In the genomic region with DNA sequence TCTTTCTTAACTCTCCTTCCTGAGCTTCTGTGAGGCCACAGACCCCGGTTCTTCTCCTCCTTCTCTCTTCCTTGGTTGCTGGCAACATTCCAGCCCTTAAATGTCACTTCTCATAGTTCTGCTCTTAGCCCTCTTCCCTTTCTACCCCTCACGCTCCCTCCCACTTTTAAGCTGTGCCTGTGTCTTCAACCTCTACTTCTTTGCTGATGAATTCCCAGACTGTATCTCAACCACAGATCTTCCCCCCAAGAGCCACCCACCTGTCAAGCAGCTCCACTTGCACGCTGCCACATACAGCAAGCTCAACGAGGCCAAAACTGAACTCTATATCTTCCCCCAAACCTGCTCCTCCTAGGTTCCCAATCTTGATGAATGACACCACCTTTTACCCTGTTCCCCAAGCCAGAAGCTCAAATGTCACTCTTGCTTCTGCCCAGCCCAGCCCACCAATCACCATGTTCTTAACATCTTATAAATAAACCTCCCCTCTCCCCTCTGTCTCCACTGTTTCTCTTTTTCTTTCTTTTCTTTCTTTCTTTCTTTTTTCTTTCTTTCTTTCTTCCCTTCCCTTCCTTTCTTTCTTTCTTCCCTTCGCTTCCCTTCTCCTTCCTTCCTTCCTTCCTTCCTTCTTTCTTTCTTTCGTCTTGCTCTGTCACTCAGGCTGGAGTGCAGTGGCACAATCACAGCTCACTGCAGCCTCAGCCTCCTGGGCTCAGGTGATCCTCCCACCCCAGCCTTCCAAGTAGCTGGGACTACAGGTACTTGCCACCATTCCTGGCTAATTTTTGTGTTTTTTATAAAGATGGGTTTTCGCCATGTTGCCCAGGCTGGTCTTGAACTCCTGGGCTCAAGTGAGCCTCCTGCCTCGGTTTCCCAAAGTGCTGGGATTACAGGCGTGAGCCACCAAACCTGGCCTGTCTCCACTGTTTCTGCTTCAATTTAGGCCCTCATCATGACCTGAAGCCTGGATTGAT, we compare ENCODE assay signal across 8 cellular contexts. TPM values are rescaled to one million over a fixed set of nuclear protein-coding genes. Genes with fewer than 3 reads are reported as not detected.
DNase-seq lines count a peak whose midpoint lies in the region; ATAC-seq, FAIRE-seq and TF ChIP-seq lines count a peak whose summit lies in the region.

No MANE protein-coding gene starts in this region.

- H3K4me1 ChIP-seq in A549 = peaks cover 56% of the 10 kb centered on the region

- TF ChIP-seq RAD21 in A549 (conservative IDR thresholded peaks at IDR 0.05 in 1 of 2, IDR thresholded peaks at IDR 0.05 in 1 of 2) = no peak

- no peaks in the 10 kb centered on the region for H3K36me3 Mint-ChIP-seq in activated CD4-positive, alpha-beta memory T cell treated with anti-CD3 and anti-CD28 coated beads for 36 hours
- H3K36me3 Mint-ChIP-seq in mesothelial cell of epicardium = no peaks in the 10 kb centered on the region

- H3K4me2 ChIP-seq in A549 = no peak overlapping the region

- no peaks in the 10 kb centered on the region for H3K9me3 ChIP-seq in A549

- no peak for TF ChIP-seq CTCF in A549 (IDR thresholded peaks at IDR 0.05)
- TF ChIP-seq CTCF in mesothelial cell of epicardium (IDR thresholded peaks at IDR 0.05; ENCODE audit: unreplicated experiment) = no peak

- DNase-seq in A549 (ENCODE audit: low read depth in 1 of 2, low spot score in 1 of 2) = peak in 1 of 2 experiments; percentile 16
- DNase-seq in activated CD4-positive, alpha-beta memory T cell treated with anti-CD3 and anti-CD28 coated beads for 36 hours = peak; percentile 79
- no peak for DNase-seq in mesothelial cell of epicardium (ENCODE audit: low spot score in 2 of 2, unreplicated experiment in 2 of 2)
- no peak for DNase-seq in NCI-H1105 (lab: John Stamatoyannopoulos, UW)
- no peak for DNase-seq in NCI-H1105 treated with DMSO at 0.1 percent for 48 hours (lab: John Stamatoyannopoulos, UW)

- TF ChIP-seq EP300 in A549 (IDR thresholded peaks at IDR 0.05) = no peak

- peak overlapping the region; percentile 22 for H3K4me3 Mint-ChIP-seq in activated CD4-positive, alpha-beta memory T cell treated with anti-CD3 and anti-CD28 coated beads for 36 hours
- peak overlapping the region; percentile 0 for H3K4me3 Mint-ChIP-seq in mesothelial cell of epicardium

- no peak for ATAC-seq in A549
- peak; percentile 36 for ATAC-seq in HG02759 (IDR thresholded peaks at IDR 0.05; ENCODE audit: unreplicated experiment)
- ATAC-seq in HG03175 (IDR thresholded peaks at IDR 0.05; ENCODE audit: unreplicated experiment) = no peak
- no peak for ATAC-seq in HG03196 (IDR thresholded peaks at IDR 0.05; ENCODE audit: unreplicated experiment)

- intact Hi-C loops in activated CD4-positive, alpha-beta memory T cell treated with anti-CD3 and anti-CD28 coated beads for 36 hours (cut with micrococcal nuclease) = no loop called here

- no peak for FAIRE-seq in A549 (lab: Jason Lieb, UNC)

- no peak overlapping the region for H3K4me3 ChIP-seq in A549

- no peaks in the 10 kb centered on the region for H3K27me3 Mint-ChIP-seq in activated CD4-positive, alpha-beta memory T cell treated with anti-CD3 and anti-CD28 coated beads for 36 hours
- no peaks in the 10 kb centered on the region for H3K27me3 Mint-ChIP-seq in mesothelial cell of epicardium (ENCODE audit: low read depth)

- peak overlapping the region; percentile 66 for H3K27ac Mint-ChIP-seq in activated CD4-positive, alpha-beta memory T cell treated with anti-CD3 and anti-CD28 coated beads for 36 hours
- H3K27ac Mint-ChIP-seq in mesothelial cell of epicardium = peak overlapping the region; percentile 98

- CTCF ChIA-PET in A549 (lab: Yijun Ruan, JAX) = interaction anchor here (0.7 to 22.2 kb wide), 5 partner anchors 11 to 169 kb away, joined by 3 to 518 read pairs (median 4); partner anchors contain the start of gene PTP4A2
- CTCF ChIA-PET in activated CD4-positive, alpha-beta memory T cell treated with anti-CD3 and anti-CD28 coated beads for 36 hours (lab: Charles Lee) = interaction anchor here (0.6 to 16.0 kb wide), 9 partner anchors 18 to 169 kb away, joined by 3 to 487 read pairs (median 5); partner anchors contain the start of genes PTP4A2 and SPOCD1

- 70% methylated on average over 9 of the region's 9 CpGs for WGBS in A549 (ENCODE audit: missing lambda C conversion rate)

- H3K9me3 Mint-ChIP-seq in activated CD4-positive, alpha-beta memory T cell treated with anti-CD3 and anti-CD28 coated beads for 36 hours = no peaks in the 10 kb centered on the region
- no peaks in the 10 kb centered on the region for H3K9me3 Mint-ChIP-seq in mesothelial cell of epicardium

- peak overlapping the region; percentile 98 to 99; a peak in 5 of 6 replicates for H3K27ac ChIP-seq in A549

- TF ChIP-seq POLR2A in A549 (IDR thresholded peaks at IDR 0.05; ENCODE audit: low read length) = no peak

- peaks cover 61% of the 10 kb centered on the region for H3K4me1 Mint-ChIP-seq in activated CD4-positive, alpha-beta memory T cell treated with anti-CD3 and anti-CD28 coated beads for 36 hours (ENCODE audit: low read depth)
- H3K4me1 Mint-ChIP-seq in mesothelial cell of epicardium = peaks cover 33% of the 10 kb centered on the region

- POLR2A ChIA-PET in A549 (lab: Yijun Ruan, JAX) = interaction anchor here (1.6 kb wide), 1 partner anchor 13 kb away, joined by 6 read pairs; no protein-coding TSS in a partner anchor
- POLR2A ChIA-PET in activated CD4-positive, alpha-beta memory T cell treated with anti-CD3 and anti-CD28 coated beads for 36 hours (lab: Charles Lee) = interaction anchor here (0.6 to 5.9 kb wide), 9 partner anchors 16 to 155 kb away, joined by 3 to 130 read pairs (median 4); partner anchors contain the start of genes PTP4A2 and SPOCD1

TF ChIP-seq in A549, 52 proteins besides CTCF, POLR2A, EP300 and RAD21:
- TF ChIP-seq ESRRA (IDR thresholded peaks at IDR 0.05; ENCODE audit: borderline replicate concordance, low read length) (no peak), GATA3 (IDR thresholded peaks at IDR 0.05; ENCODE audit: borderline replicate concordance) (no peak), MYC (IDR thresholded peaks at IDR 0.05; ENCODE audit: borderline replicate concordance, low read length) (no peak), CBX8 (IDR thresholded peaks at IDR 0.05) (no peak), FOSB (CRISPR knock-in tag; IDR thresholded peaks at IDR 0.05) (no peak), HOXB5 (CRISPR knock-in tag; IDR thresholded peaks at IDR 0.05) (no peak), MAZ (IDR thresholded peaks at IDR 0.05; ENCODE audit: borderline replicate concordance, low read depth, low read length) (no peak), HEYL (CRISPR knock-in tag; IDR thresholded peaks at IDR 0.05) (no peak), KDM5A (IDR thresholded peaks at IDR 0.05) (no peak), FOXS1 (CRISPR knock-in tag; IDR thresholded peaks at IDR 0.05) (no peak), MAFK (IDR thresholded peaks at IDR 0.05; ENCODE audit: partially characterized antibody) (no peak), TP53 (CRISPR knock-in tag; IDR thresholded peaks at IDR 0.05) (no peak), EHMT2 (IDR thresholded peaks at IDR 0.05; ENCODE audit: low read depth) (no peak), HOXB13 (CRISPR knock-in tag; IDR thresholded peaks at IDR 0.05; ENCODE audit: low read depth) (no peak), SMC3 (IDR thresholded peaks at IDR 0.05) (no peak)
- TF ChIP-seq, protein P1, sequence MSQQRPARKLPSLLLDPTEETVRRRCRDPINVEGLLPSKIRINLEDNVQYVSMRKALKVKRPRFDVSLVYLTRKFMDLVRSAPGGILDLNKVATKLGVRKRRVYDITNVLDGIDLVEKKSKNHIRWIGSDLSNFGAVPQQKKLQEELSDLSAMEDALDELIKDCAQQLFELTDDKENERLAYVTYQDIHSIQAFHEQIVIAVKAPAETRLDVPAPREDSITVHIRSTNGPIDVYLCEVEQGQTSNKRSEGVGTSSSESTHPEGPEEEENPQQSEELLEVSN (IDR thresholded peaks at IDR 0.05; ENCODE audit: borderline replicate concordance, low read depth) = no peak

RNA-seq across cellular contexts. Expression of gene PTP4A2, which starts 19.8 kb away (rescaled TPM):
- polyA plus RNA-seq in A549 (2011; rRNA removed) = 504 and 563 TPM in 2 replicates
- 49.1 and 51.5 TPM in 2 replicates for polyA plus RNA-seq in A549 (2012; cell fraction: cytosol; rRNA removed)
- 13.1 and 17.8 TPM in 2 replicates for polyA plus RNA-seq in A549 (2012; cell fraction: nucleus; rRNA removed)
- polyA plus RNA-seq in A549 (2017; fragmentation: RNase III; extraction: RNeasy Plus Mini Kit Qiagen cat#74134 plus additional on column Dnase treatment) = 234 to 263 TPM (median 246 TPM) in 3 replicates
- polyA minus RNA-seq in A549 (2011; rRNA and poly(A)+ RNA removed) = 385 and 443 TPM in 2 replicates
- total RNA-seq in activated CD4-positive, alpha-beta memory T cell treated with anti-CD3 and anti-CD28 coated beads for 36 hours = 100 to 1,000 TPM; 275 to 285 TPM
- total RNA-seq in mesothelial cell of epicardium = 181 to 186 TPM (median 182 TPM) in 3 replicates

RNA-seq across cellular contexts. Expression of gene KHDRBS1, which starts 55.7 kb away (rescaled TPM):
- polyA plus RNA-seq in A549 (2011; rRNA removed) (60.6 and 63.6 TPM in 2 replicates), A549 (2017; fragmentation: RNase III; extraction: RNeasy Plus Mini Kit Qiagen cat#74134 plus additional on column Dnase treatment) (107 to 110 TPM (median 109 TPM) in 3 replicates)
- polyA plus RNA-seq in A549 (2012; cell fraction: cytosol; rRNA removed) = 45.8 and 60.0 TPM in 2 replicates
- 55.6 and 67.6 TPM in 2 replicates for polyA plus RNA-seq in A549 (2012; cell fraction: nucleus; rRNA removed)
- polyA minus RNA-seq in A549 (2011; rRNA and poly(A)+ RNA removed) = 36.5 and 50.5 TPM in 2 replicates
- 100 to 1,000 TPM; 200 to 203 TPM for total RNA-seq in activated CD4-positive, alpha-beta memory T cell treated with anti-CD3 and anti-CD28 coated beads for 36 hours
- 244 to 246 TPM (median 245 TPM) in 3 replicates for total RNA-seq in mesothelial cell of epicardium
